17 cellular contexts compared by ENCODE assay signal in the genomic region with DNA sequence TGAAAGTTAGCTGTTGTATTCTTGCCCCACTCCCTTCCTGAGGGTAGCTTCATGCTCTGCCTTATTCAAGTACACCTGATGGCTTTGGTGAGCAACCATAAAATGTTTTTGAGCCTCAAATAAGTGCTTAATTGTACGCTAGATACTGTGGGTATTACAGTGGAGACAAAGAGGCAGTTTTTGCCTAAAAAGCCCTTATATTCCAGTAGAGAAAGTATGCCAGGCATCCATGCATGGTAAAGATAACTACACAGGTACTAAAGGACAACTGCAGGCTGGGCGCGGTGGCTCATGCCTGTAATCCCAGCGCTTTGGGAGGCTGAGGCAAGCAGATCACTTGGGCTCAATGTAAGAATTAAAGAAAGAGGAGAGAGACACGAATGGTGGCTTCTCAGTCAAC. TPM values are rescaled to one million over a fixed set of nuclear protein-coding genes. Genes with fewer than 3 reads are reported as not detected.
DNase-seq lines count a peak whose midpoint lies in the region; TF ChIP-seq lines count a peak whose summit lies in the region.
"Had no signal": no experiment of that assay in that cellular context is flagged by ENCODE, and none has a peak within 500 bp of the region (broad histone marks: within the 10 kb centered on the region; RNA-seq: fewer than 3 reads in every experiment).

No MANE protein-coding gene starts in this region.

- intact Hi-C loops in dorsolateral prefrontal cortex (cut with DNase I): no loop called here
- intact Hi-C loops in testis (cut with DNase I; ENCODE audit: low total_unique reads): no loop called here

- TF ChIP-seq POLR2A in testis (IDR thresholded peaks at IDR 0.05): no peak

- no peaks in the 10 kb centered on the region for H3K4me1 ChIP-seq in testis
- H3K4me1 ChIP-seq: HAP-1 had no signal

- H3K4me3 ChIP-seq in dorsolateral prefrontal cortex (peak overlapping the region in 1 of 59 donors; percentile 12), testis (no peak overlapping the region)
- H3K4me3 ChIP-seq: GM23248, HAP-1 had no signal

- no peaks in the 10 kb centered on the region for H3K9me3 ChIP-seq in testis
- H3K9me3 ChIP-seq: BE2C, HAP-1 had no signal

- no peak for DNase-seq in dorsolateral prefrontal cortex
- DNase-seq in substantia nigra (lab: John Stamatoyannopoulos, UW): no peak
- DNase-seq in SK-N-DZ (ENCODE audit: low spot score): no peak
- no peak for DNase-seq in NOMO-1 treated with dmso at 0.1 percent for 144 hours (lab: John Stamatoyannopoulos, UW; ENCODE audit: unreplicated experiment)
- no peak for DNase-seq in testis
- DNase-seq: ACHN; BE2C; C1 segment of cervical spinal cord; CD4-positive, CD25-positive, alpha-beta regulatory T cell; CD8-positive, alpha-beta memory T cell; COR-L47; DMS79; GDM1; GM23248 had no signal

- WGBS in testis, 2 donors: 67 to 81% methylated on average over 5 of the region's 5 CpGs

- TF ChIP-seq CTCF in dorsolateral prefrontal cortex (IDR thresholded peaks at IDR 0.05 in 54 of 56, conservative IDR thresholded peaks at IDR 0.05 in 2 of 56; ENCODE audit: low read depth in 1 of 56, partially characterized antibody in 56 of 56) (no peak), testis (IDR thresholded peaks at IDR 0.05) (no peak)

- H3K36me3 ChIP-seq in testis (ENCODE audit: low read depth, missing control alignments): no peaks in the 10 kb centered on the region
- H3K36me3 ChIP-seq: BE2C, HAP-1 had no signal

- no peaks in the 10 kb centered on the region for H3K27me3 ChIP-seq in dorsolateral prefrontal cortex
- H3K27me3 ChIP-seq in layer of hippocampus (ENCODE audit: control insufficient read depth, insufficient read depth, low read length): no peaks in the 10 kb centered on the region
- no peaks in the 10 kb centered on the region for H3K27me3 ChIP-seq in testis
- H3K27me3 ChIP-seq: BE2C had no signal

- peak overlapping the region in 58 of 59 donors; percentile 9 to 97 (median 88) for H3K27ac ChIP-seq in dorsolateral prefrontal cortex
- H3K27ac ChIP-seq in layer of hippocampus (ENCODE audit: low read depth, low read length): peak overlapping the region; percentile 64
- peak overlapping the region; percentile 95 for H3K27ac ChIP-seq in substantia nigra (ENCODE audit: low read depth, low read length, poor library complexity, severe bottlenecking)
- H3K27ac ChIP-seq in testis: no peak overlapping the region
- H3K27ac ChIP-seq: GM23248 had no signal

RNA-seq across cellular contexts. Expression of gene NFASC, which starts 26.3 kb away (rescaled TPM):
- 100 to 1,000 TPM; 229 to 728 (median 364) TPM for total RNA-seq in dorsolateral prefrontal cortex
- polyA plus RNA-seq in SK-N-DZ (2014; cell fraction: cytosol; rRNA removed): 5.3 and 6.6 TPM in 2 replicates
- polyA plus RNA-seq in SK-N-DZ (2014; cell fraction: nucleus; rRNA removed): 8.4 and 13.4 TPM in 2 replicates
- 10 to 100 TPM in 1 of 2 donors, 1 to 10 TPM in 1; 9.9 to 13.9 TPM for total RNA-seq in testis
- polyA plus RNA-seq in testis (ENCODE audit: insufficient read depth, low read depth, low replicate concordance): 10.2 TPM
- total RNA-seq: CD4-positive, CD25-positive, alpha-beta regulatory T cell; HepG2 had no signal
- polyA plus RNA-seq: CD4-positive, CD25-positive, alpha-beta regulatory T cell; CD8-positive, alpha-beta memory T cell; HepG2 had no signal

Comparison
In these comparisons a context has a peak if more than half of its experiments do, and no peak if none do; other contexts are left out.
1. H3K27ac ChIP-seq: peak in dorsolateral prefrontal cortex (58 of 59), layer of hippocampus (single experiment) and substantia nigra (single experiment); none in testis (0 of 2).
2. RNA of gene NFASC, which starts 26.3 kb away (total RNA-seq): 229 to 728 TPM in dorsolateral prefrontal cortex; 9.9 to 13.9 TPM in testis; every median in the first group is over 10 times any median in the second.